In the genomic region with DNA sequence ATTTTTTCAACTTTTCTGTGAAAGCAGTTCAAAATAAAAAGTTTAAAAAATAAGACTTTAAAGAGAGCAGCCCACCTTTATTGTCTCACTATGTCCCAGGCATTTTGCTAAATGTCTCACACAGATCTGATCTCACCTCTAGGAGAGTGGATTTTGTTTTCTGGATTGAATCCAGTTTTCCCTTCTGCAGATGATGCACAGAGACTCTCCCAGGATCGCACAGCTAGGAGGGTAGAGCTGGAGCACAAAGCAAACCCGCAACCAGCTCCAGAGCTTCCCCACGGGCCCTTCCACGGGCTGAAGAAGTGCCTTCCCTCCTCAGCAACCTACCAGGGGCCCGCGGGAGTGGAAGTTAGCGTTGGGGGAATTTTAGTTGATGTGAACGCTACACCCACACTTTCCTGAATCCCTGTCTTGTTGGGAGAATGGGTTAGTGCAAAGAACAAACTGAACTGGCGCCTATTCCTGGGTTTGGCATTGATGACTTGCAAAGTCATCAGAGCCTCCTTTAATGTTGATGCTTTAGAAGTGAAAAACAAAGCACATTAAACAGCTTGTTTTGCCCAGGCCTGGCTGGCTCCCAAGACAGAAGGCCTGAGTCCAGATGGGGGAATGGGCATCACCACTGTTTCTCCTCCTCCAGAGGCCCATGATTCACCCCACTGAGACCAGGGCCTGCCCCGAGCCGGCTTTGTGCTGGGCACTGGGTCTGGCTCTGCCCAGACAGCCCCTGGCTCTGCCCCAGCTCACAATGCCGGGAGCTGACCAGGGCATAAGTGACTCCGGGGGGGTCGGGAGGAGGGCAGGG, we compare ENCODE assay signal across 12 cellular contexts. TPM values are rescaled to one million over a fixed set of nuclear protein-coding genes. Genes with fewer than 3 reads are reported as not detected.
DNase-seq lines count a peak whose midpoint lies in the region; ATAC-seq and TF ChIP-seq lines count a peak whose summit lies in the region.
"Had no signal": no experiment of that assay in that cellular context is flagged by ENCODE, and none has a peak within 500 bp of the region (broad histone marks: within the 10 kb centered on the region; RNA-seq: fewer than 3 reads in every experiment).

No MANE protein-coding gene starts in this region.

- peak overlapping the region; percentile 83 for H3K27ac Mint-ChIP-seq in HFFc6
- H3K27ac Mint-ChIP-seq in nephron progenitor cell, result no peak overlapping the region

- no peaks in the 10 kb centered on the region for H3K9me3 ChIP-seq in suprapubic skin

- no peak overlapping the region for H3K4me3 ChIP-seq in suprapubic skin

- H3K27me3 Mint-ChIP-seq in HFFc6 (ENCODE audit: insufficient read depth) (no peaks in the 10 kb centered on the region; the same call in 1 of the 2 replicates), nephron progenitor cell (ENCODE audit: low read depth, poor library complexity) (peaks cover 31% of the 10 kb centered on the region)

- no peaks in the 10 kb centered on the region for H3K27me3 ChIP-seq in suprapubic skin
- H3K27me3 ChIP-seq: foreskin keratinocyte had no signal

- H3K36me3 ChIP-seq in suprapubic skin, result no peaks in the 10 kb centered on the region

- no peak for ATAC-seq in GM19455 (IDR thresholded peaks at IDR 0.05; ENCODE audit: unreplicated experiment)
- ATAC-seq: foreskin keratinocyte; naive thymus-derived CD4-positive, alpha-beta T cell had no signal

- WGBS in suprapubic skin, result 36% methylated on average over 13 of the region's 14 CpGs

- TF ChIP-seq POLR2A in suprapubic skin (IDR thresholded peaks at IDR 0.05), result no peak

- no peak for TF ChIP-seq EP300 in suprapubic skin (IDR thresholded peaks at IDR 0.05)

- H3K4me1 Mint-ChIP-seq in HFFc6 (ENCODE audit: low read depth), result peaks cover 38% of the 10 kb centered on the region
- peaks cover 58% of the 10 kb centered on the region for H3K4me1 Mint-ChIP-seq in nephron progenitor cell

- H3K4me1 ChIP-seq in suprapubic skin, result peaks cover 38% of the 10 kb centered on the region

- H3K27ac ChIP-seq in suprapubic skin, result peak overlapping the region; percentile 35
- H3K27ac ChIP-seq: foreskin keratinocyte had no signal

- peak; percentile 27 for DNase-seq in HFFc6
- peak; percentile 32 for DNase-seq in cerebellum (ENCODE audit: low spot score)
- peak; percentile 34 for DNase-seq in kidney tubule cell (ENCODE audit: low spot score)
- no peak for DNase-seq in suprapubic skin (ENCODE audit: low spot score in 2 of 2)
- DNase-seq in cerebellar cortex (ENCODE audit: low spot score), result no peak
- DNase-seq in HK-2 (ENCODE audit: unreplicated experiment), result no peak
- no peak for DNase-seq in nephron progenitor cell
- DNase-seq: activated gamma-delta T cell; foreskin keratinocyte; naive thymus-derived CD4-positive, alpha-beta T cell; NCI-H774 had no signal

- H3K9me3 Mint-ChIP-seq in HFFc6 (no peaks in the 10 kb centered on the region), nephron progenitor cell (peaks cover 10% of the 10 kb centered on the region)

- H3K4me3 Mint-ChIP-seq in HFFc6 (peak overlapping the region; percentile 61), nephron progenitor cell (no peak overlapping the region)
- H3K4me3 Mint-ChIP-seq: naive thymus-derived CD4-positive, alpha-beta T cell had no signal

- TF ChIP-seq CTCF in HFFc6 (IDR thresholded peaks at IDR 0.05) (no peak), suprapubic skin (IDR thresholded peaks at IDR 0.05) (no peak), nephron progenitor cell (IDR thresholded peaks at IDR 0.05) (no peak)

- H3K36me3 Mint-ChIP-seq in HFFc6 (ENCODE audit: low read depth), result peaks cover 11% of the 10 kb centered on the region; the same call in 1 of the 2 replicates
- peaks cover 9% of the 10 kb centered on the region for H3K36me3 Mint-ChIP-seq in nephron progenitor cell (ENCODE audit: low read depth)

RNA-seq across cellular contexts. Expression of a gene that starts 6.0 kb away (rescaled TPM):
- 10 to 100 TPM; 14.4 to 19.9 (median 17.2) TPM for total RNA-seq in HFFc6 (2021; fragmentation: NEBNext Ultra II Directional; extraction: Animal tissue kit (Norgen Biotek cat#: 25700))
- total RNA-seq in cerebellum (16.4 TPM), suprapubic skin (10 to 100 TPM; 35.9 to 43.8 (median 38.9) TPM)

Comparison
In these comparisons a context has a peak if more than half of its experiments do, and no peak if none do; other contexts are left out.
1. DNase-seq: peak in HFFc6 (single experiment), cerebellum (single experiment) and kidney tubule cell (single experiment); none in suprapubic skin (0 of 2), cerebellar cortex (single experiment), HK-2 (single experiment) and nephron progenitor cell (single experiment).